Comparison of ENCODE assay signal across 8 cellular contexts in genomic region chr18:24009651-24010333, GRCh38. TPM values are rescaled to one million over a fixed set of nuclear protein-coding genes. Genes with fewer than 3 reads are reported as not detected.
DNase-seq lines count a peak whose midpoint lies in the region; ATAC-seq and TF ChIP-seq lines count a peak whose summit lies in the region.

No MANE protein-coding gene starts in this region.

- H3K9me3 ChIP-seq in SU-DHL-6 (ENCODE audit: insufficient read depth, low read length) (no peaks in the 10 kb centered on the region), esophagus squamous epithelium (no peaks in the 10 kb centered on the region)

- peaks cover 0 to 17% (median 5%) of the 10 kb centered on the region in 3 donors for H3K4me1 ChIP-seq in esophagus squamous epithelium

- no peaks in the 10 kb centered on the region for H3K9me2 ChIP-seq in SU-DHL-6 (replicated peaks; ENCODE audit: insufficient read depth, low read length)

- peak overlapping the region; percentile 68 for H3K27ac ChIP-seq in SU-DHL-6 (ENCODE audit: low read depth, low read length)
- H3K27ac ChIP-seq in esophagus squamous epithelium: no peak overlapping the region

- peaks cover 17% of the 10 kb centered on the region for H3F3A ChIP-seq in SU-DHL-6 (ENCODE audit: insufficient read depth)

- peaks cover 25% of the 10 kb centered on the region for H3K27me3 Mint-ChIP-seq in progenitor cell of endocrine pancreas

- 64 to 78% methylated on average over 7 of the region's 7 CpGs for WGBS in esophagus squamous epithelium, 2 donors

- no peaks in the 10 kb centered on the region for H4K20me1 ChIP-seq in SU-DHL-6 (ENCODE audit: low read depth, low read length)

- peaks cover 7% of the 10 kb centered on the region for H3K4me1 Mint-ChIP-seq in progenitor cell of endocrine pancreas (ENCODE audit: low read depth)

- ATAC-seq in GM19455 (IDR thresholded peaks at IDR 0.05; ENCODE audit: unreplicated experiment) (peak; percentile 56), HG03432 (IDR thresholded peaks at IDR 0.05; ENCODE audit: unreplicated experiment) (peak; percentile 52)

- H3K9ac ChIP-seq in SU-DHL-6 (ENCODE audit: low read length): no peak overlapping the region

- DNase-seq in HCEC 1CT (no peak), progenitor cell of endocrine pancreas (ENCODE audit: low spot score, unreplicated experiment) (no peak), DMS114 treated with DMSO at 0.1 percent for 48 hours (lab: John Stamatoyannopoulos, UW; ENCODE audit: unreplicated experiment) (no peak), esophagus squamous epithelium (lab: John Stamatoyannopoulos, UW) (no peak)

- TF ChIP-seq POLR2A in esophagus squamous epithelium (IDR thresholded peaks at IDR 0.05): no peak

- H3K4me2 ChIP-seq in SU-DHL-6 (ENCODE audit: low read depth, low read length, poor library complexity, severe bottlenecking): peak overlapping the region; percentile 60

- no peak overlapping the region for H3K4me3 Mint-ChIP-seq in progenitor cell of endocrine pancreas (ENCODE audit: low read depth)

- peak overlapping the region; percentile 5; the same call in 1 of the 2 replicates for H3K4me3 ChIP-seq in GM08714 (ENCODE audit: low read length)
- peak overlapping the region; percentile 16 for H3K4me3 ChIP-seq in SU-DHL-6 (ENCODE audit: insufficient read depth, low read length, poor library complexity, severe bottlenecking)
- H3K4me3 ChIP-seq in esophagus squamous epithelium: no peak overlapping the region

- no peaks in the 10 kb centered on the region for H3K9me3 Mint-ChIP-seq in progenitor cell of endocrine pancreas (ENCODE audit: low read depth)

- no peak overlapping the region for H3K27ac Mint-ChIP-seq in progenitor cell of endocrine pancreas

- H3K79me2 ChIP-seq in SU-DHL-6 (ENCODE audit: insufficient read depth, low read length): no peaks in the 10 kb centered on the region

- TF ChIP-seq CTCF in SU-DHL-6 (IDR thresholded peaks at IDR 0.05; ENCODE audit: insufficient read depth, low read length, poor library complexity, severe bottlenecking): no peak
- no peak for TF ChIP-seq CTCF in progenitor cell of endocrine pancreas (IDR thresholded peaks at IDR 0.05; ENCODE audit: unreplicated experiment)
- TF ChIP-seq CTCF in esophagus squamous epithelium (IDR thresholded peaks at IDR 0.05): no peak

- intact Hi-C loops in esophagus squamous epithelium (cut with DNase I): loop anchor here (10.0 kb wide), 2 partner anchors 55 to 105 kb away; no protein-coding TSS in a partner anchor

- no peak overlapping the region for H2AFZ ChIP-seq in SU-DHL-6 (ENCODE audit: low read depth, low read length, severe bottlenecking)

- H3K36me3 Mint-ChIP-seq in progenitor cell of endocrine pancreas (ENCODE audit: insufficient read depth): no peaks in the 10 kb centered on the region

- H3K27me3 ChIP-seq in SU-DHL-6 (ENCODE audit: low read length) (no peaks in the 10 kb centered on the region), esophagus squamous epithelium (no peaks in the 10 kb centered on the region)

- no peaks in the 10 kb centered on the region for H3K36me3 ChIP-seq in SU-DHL-6 (ENCODE audit: low read length)
- no peaks in the 10 kb centered on the region for H3K36me3 ChIP-seq in esophagus squamous epithelium

RNA-seq across cellular contexts. Expression of gene TTC39C, which starts 4.8 kb away (rescaled TPM):
- 28.8 and 30.1 TPM in 2 replicates for total RNA-seq in progenitor cell of endocrine pancreas
- total RNA-seq in esophagus squamous epithelium: 10 to 100 TPM; 12.3 to 35.9 (median 24.8) TPM

Comparison
In these comparisons a context has a peak if more than half of its experiments do, and no peak if none do; other contexts are left out.
1. H3K4me3 ChIP-seq: peak in GM08714 (single experiment) and SU-DHL-6 (single experiment); none in esophagus squamous epithelium (0 of 4).